ENCODE assay signal across 27 cellular contexts in the genomic region with DNA sequence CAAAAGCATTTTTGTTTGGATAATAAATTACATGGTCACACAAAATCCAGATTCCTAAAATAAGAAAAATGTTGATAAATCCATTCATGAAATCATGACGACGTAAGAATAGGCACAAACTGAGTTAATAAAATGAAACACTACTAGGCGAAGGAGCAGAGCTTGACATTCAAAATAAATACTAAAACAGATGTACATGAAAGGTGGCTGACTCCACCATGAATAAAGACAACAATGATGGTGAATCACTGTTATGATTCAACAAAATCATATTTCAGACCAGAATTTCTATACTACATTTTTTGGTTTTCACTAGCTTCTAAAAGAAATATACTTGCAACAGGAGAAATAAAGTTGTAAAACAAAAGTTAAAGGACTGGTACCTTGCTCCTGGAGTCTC.
DNase-seq lines count a peak whose midpoint lies in the region; FAIRE-seq and TF ChIP-seq lines count a peak whose summit lies in the region.
"Had no signal": no experiment of that assay in that cellular context is flagged by ENCODE, and none has a peak within 500 bp of the region (broad histone marks: within the 10 kb centered on the region; RNA-seq: fewer than 3 reads in every experiment).

No MANE protein-coding gene starts in this region.

- H3K9ac ChIP-seq in keratinocyte (ENCODE audit: control insufficient read depth, extremely low read depth, insufficient read depth, low read length): no peak overlapping the region
- H3K9ac ChIP-seq: parathyroid adenoma had no signal

- DNase-seq in EL: peak; percentile 23
- DNase-seq in LHCN-M2 (ENCODE audit: low read depth): peak; percentile 73
- DNase-seq in dorsolateral prefrontal cortex: no peak
- no peak for DNase-seq in keratinocyte (ENCODE audit: low read depth, low spot score)
- DNase-seq in GM13976 (ENCODE audit: low spot score): no peak
- DNase-seq in substantia nigra (lab: John Stamatoyannopoulos, UW): no peak
- DNase-seq in DMS153 (lab: John Stamatoyannopoulos, UW): no peak
- no peak for DNase-seq in activated CD4-positive, alpha-beta T cell treated with anti-CD3 and anti-CD28 coated beads for 48 hours
- DNase-seq: activated CD4-positive, alpha-beta T cell treated with anti-CD3 and anti-CD28 coated beads, Interleukin-2, amount 50 U/mL, for 4 hours; CD4-positive, CD25-positive, alpha-beta regulatory T cell; left lung; MG63; naive B cell; NCI-H2107; NCI-H446; NCI-H82; right cardiac atrium; stimulated activated naive CD4-positive, alpha-beta T cell treated with Interleukin-2 at 50 U/mL for 16 hours; T-helper 9 cell; WERI-Rb-1 had no signal

- H3K9me3 ChIP-seq in keratinocyte (ENCODE audit: control insufficient read depth, low read depth, low read length): no peaks in the 10 kb centered on the region
- H3K9me3 ChIP-seq: breast epithelium, left lung, MG63, tibial nerve had no signal

- H3K4me3 ChIP-seq in dorsolateral prefrontal cortex (peak overlapping the region in 34 of 59 donors; percentile 0 to 48 (median 20)), keratinocyte (ENCODE audit: control insufficient read depth in 2 of 3, extremely low read depth in 1 of 3, insufficient read depth in 2 of 3, low read depth in 1 of 3, low read length in 3 of 3) (no peak overlapping the region)
- H3K4me3 ChIP-seq: breast epithelium, GM23338, hepatocyte, K562, left lung, MG63, tibial nerve had no signal

- no peak overlapping the region for H3K4me2 ChIP-seq in keratinocyte (ENCODE audit: control insufficient read depth, extremely low read depth, insufficient read depth, low read depth, low read length)
- H3K4me2 ChIP-seq: GM23338, hepatocyte had no signal

- peak overlapping the region in 17 of 59 donors; percentile 5 to 58 (median 22) for H3K27ac ChIP-seq in dorsolateral prefrontal cortex
- H3K27ac ChIP-seq in keratinocyte (ENCODE audit: control insufficient read depth, insufficient read depth, low read length): no peak overlapping the region
- H3K27ac ChIP-seq in substantia nigra (ENCODE audit: low read depth, low read length, poor library complexity, severe bottlenecking): no peak overlapping the region
- H3K27ac ChIP-seq: breast epithelium, foreskin keratinocyte, hepatocyte, left lung, parathyroid adenoma, tibial nerve, WERI-Rb-1 had no signal

- TF ChIP-seq CTCF in dorsolateral prefrontal cortex (IDR thresholded peaks at IDR 0.05 in 54 of 56, conservative IDR thresholded peaks at IDR 0.05 in 2 of 56; ENCODE audit: low read depth in 1 of 56, partially characterized antibody in 56 of 56) (no peak), keratinocyte (optimal IDR thresholded peaks at IDR 0.05 in 1 of 3, IDR thresholded peaks at IDR 0.05 in 1 of 3, conservative IDR thresholded peaks at IDR 0.05 in 1 of 3; ENCODE audit: extremely low read depth in 1 of 3, insufficient read depth in 2 of 3, low read length in 3 of 3) (no peak), GM13976 (IDR thresholded peaks at IDR 0.05; ENCODE audit: borderline replicate concordance, control extremely low read depth, extremely low read depth, insufficient read depth, missing control alignments) (no peak)

- in situ Hi-C loops in GM13976 (cut with MboI; ENCODE audit: low sequenced_read_pairs, unreplicated experiment): no loop called here

- dilution Hi-C loops in keratinocyte (cut with MboI; ENCODE audit: extremely low pct_ligation_motif_present, low sequenced_read_pairs): no loop called here

- no peaks in the 10 kb centered on the region for H4K20me1 ChIP-seq in keratinocyte (ENCODE audit: control insufficient read depth, extremely low read depth, insufficient read depth, low read length)

- intact Hi-C loops in dorsolateral prefrontal cortex (cut with DNase I): loop anchor here (10.0 kb wide), 3 partner anchors 246 to 326 kb away; a partner anchor contains a TSS

- FAIRE-seq in keratinocyte (lab: Jason Lieb, UNC): peak; percentile 55
- FAIRE-seq: K562 had no signal

- H3K79me2 ChIP-seq in keratinocyte (ENCODE audit: control insufficient read depth, insufficient read depth, low read length): no peaks in the 10 kb centered on the region
- H3K79me2 ChIP-seq: hepatocyte had no signal

- H3K27me3 ChIP-seq in dorsolateral prefrontal cortex: no peaks in the 10 kb centered on the region
- no peaks in the 10 kb centered on the region for H3K27me3 ChIP-seq in keratinocyte (ENCODE audit: control insufficient read depth, extremely low read depth, insufficient read depth, low read length)
- H3K27me3 ChIP-seq: breast epithelium, foreskin keratinocyte, hepatocyte, left lung, MG63, tibial nerve had no signal

- no peaks in the 10 kb centered on the region for H3K9me1 ChIP-seq in keratinocyte (ENCODE audit: control insufficient read depth, extremely low read depth, insufficient read depth, low read length)

- no peaks in the 10 kb centered on the region for H3K4me1 ChIP-seq in keratinocyte (ENCODE audit: control insufficient read depth, extremely low read depth, insufficient read depth, low read length)
- H3K4me1 ChIP-seq: breast epithelium, foreskin keratinocyte, left lung, parathyroid adenoma, tibial nerve had no signal

- H3K36me3 ChIP-seq in keratinocyte (ENCODE audit: control insufficient read depth in 2 of 2, extremely low read depth in 1 of 2, insufficient read depth in 2 of 2, low read length in 2 of 2): peaks cover 18 to 26% of the 10 kb centered on the region in 2 experiments

- H2AFZ ChIP-seq in keratinocyte (ENCODE audit: control insufficient read depth, low read length): no peak overlapping the region
- H2AFZ ChIP-seq: GM23338, hepatocyte, parathyroid adenoma had no signal

Comparison
In these comparisons a context has a peak if more than half of its experiments do, and no peak if none do; other contexts are left out.
1. DNase-seq: peak in EL (single experiment) and LHCN-M2 (single experiment); none in dorsolateral prefrontal cortex (0 of 10), keratinocyte (single experiment), GM13976 (single experiment), substantia nigra (0 of 49), DMS153 (single experiment) and activated CD4-positive, alpha-beta T cell treated with anti-CD3 and anti-CD28 coated beads for 48 hours (single experiment).
2. H3K4me3 ChIP-seq: peak in dorsolateral prefrontal cortex (34 of 59); none in keratinocyte (0 of 3).